Comparison of ENCODE assay signal across 13 cellular contexts in genomic region chr18:22363867-22364463, GRCh38. TPM values are rescaled to one million over a fixed set of nuclear protein-coding genes. Genes with fewer than 3 reads are reported as not detected.
DNase-seq lines count a peak whose midpoint lies in the region; ATAC-seq and TF ChIP-seq lines count a peak whose summit lies in the region.
"Had no signal": no experiment of that assay in that cellular context is flagged by ENCODE, and none has a peak within 500 bp of the region (broad histone marks: within the 10 kb centered on the region; RNA-seq: fewer than 3 reads in every experiment).

No MANE protein-coding gene starts in this region.

- no peaks in the 10 kb centered on the region for H3K9me3 ChIP-seq in PC-3 (ENCODE audit: low read length)
- H3K9me3 ChIP-seq in lower lobe of right lung, result no peaks in the 10 kb centered on the region
- H3K9me3 ChIP-seq: BLaER1 had no signal

- no peaks in the 10 kb centered on the region for H3F3A ChIP-seq in PC-3 (ENCODE audit: low read length, unreplicated experiment)

- POLR2A ChIA-PET in PC-3 (lab: Charles Lee; ENCODE audit: unreplicated experiment), result no interaction called here

- H3K9ac ChIP-seq in PC-3 (ENCODE audit: low read length), result no peak overlapping the region
- H3K9ac ChIP-seq: BLaER1 had no signal

- TF ChIP-seq CTCF in AG10803 (conservative IDR thresholded peaks at IDR 0.05; ENCODE audit: low read length), result peak; percentile 44
- TF ChIP-seq CTCF in PC-3 (conservative IDR thresholded peaks at IDR 0.05; ENCODE audit: low read depth, low read length), result peak; percentile 38; the same call in 1 of the 2 replicates
- peak; percentile 21 for TF ChIP-seq CTCF in lower lobe of right lung (IDR thresholded peaks at IDR 0.05)

- no peaks in the 10 kb centered on the region for H3K9me2 ChIP-seq in PC-3 (replicated peaks; ENCODE audit: low read length)

- no TSS peak for BruUV-seq in PC-3 (replicated peaks; lab: Mats Ljungman, UMichigan)

- H3K36me3 ChIP-seq in PC-3 (ENCODE audit: low read depth, low read length) (no peaks in the 10 kb centered on the region), lower lobe of right lung (no peaks in the 10 kb centered on the region)
- H3K36me3 ChIP-seq: BLaER1 had no signal

- no peaks in the 10 kb centered on the region for H3K27me3 Mint-ChIP-seq in effector memory CD8-positive, alpha-beta T cell
- H3K27me3 Mint-ChIP-seq: activated T-helper 17 cell treated with anti-CD3 and anti-CD28 coated beads, Interleukin-2, amount 50 U/mL, for 72 hours had no signal

- peak; percentile 45; the same call in 1 of the 2 replicates for ATAC-seq in PC-3
- peak; percentile 73 for ATAC-seq in effector memory CD8-positive, alpha-beta T cell (replicated peaks)
- peak in 1 of 2 donors; percentile 64 for ATAC-seq in lower lobe of right lung
- ATAC-seq: activated CD4-positive, CD25-positive, alpha-beta regulatory T cell treated with anti-CD3 and anti-CD28 coated beads, Interleukin-2, amount 50 U/mL, for 24 hours; activated T-helper 17 cell treated with anti-CD3 and anti-CD28 coated beads, Interleukin-2, amount 50 U/mL, for 72 hours had no signal

- no peak overlapping the region for H3K27ac ChIP-seq in PC-3 (ENCODE audit: low read length)
- no peak overlapping the region for H3K27ac ChIP-seq in lower lobe of right lung
- H3K27ac ChIP-seq: BLaER1 had no signal

- H3K27me3 ChIP-seq in PC-3 (ENCODE audit: low read length) (no peaks in the 10 kb centered on the region), lower lobe of right lung (ENCODE audit: low read depth) (no peaks in the 10 kb centered on the region)
- H3K27me3 ChIP-seq: BLaER1 had no signal

- H4K20me1 ChIP-seq in PC-3 (ENCODE audit: low read length), result no peaks in the 10 kb centered on the region
- H4K20me1 ChIP-seq: BLaER1 had no signal

- H3K4me3 ChIP-seq in AG10803 (ENCODE audit: low read length), result no peak overlapping the region
- H3K4me3 ChIP-seq in PC-3 (ENCODE audit: low read length), result no peak overlapping the region
- H3K4me3 ChIP-seq in lower lobe of right lung, result no peak overlapping the region
- H3K4me3 ChIP-seq: BLaER1 had no signal

- H3K4me1 Mint-ChIP-seq in effector memory CD8-positive, alpha-beta T cell (ENCODE audit: low read depth in 2 of 2), result peaks cover 7 to 9% of the 10 kb centered on the region in 2 donors
- H3K4me1 Mint-ChIP-seq: activated T-helper 17 cell treated with anti-CD3 and anti-CD28 coated beads, Interleukin-2, amount 50 U/mL, for 72 hours had no signal

- no peak overlapping the region for H2AFZ ChIP-seq in PC-3 (ENCODE audit: low read length)

- no peaks in the 10 kb centered on the region for H3K36me3 Mint-ChIP-seq in effector memory CD8-positive, alpha-beta T cell (ENCODE audit: insufficient read depth)

- no peaks in the 10 kb centered on the region for H3K9me3 Mint-ChIP-seq in effector memory CD8-positive, alpha-beta T cell
- H3K9me3 Mint-ChIP-seq: activated T-helper 17 cell treated with anti-CD3 and anti-CD28 coated beads, Interleukin-2, amount 50 U/mL, for 72 hours had no signal

- peaks cover 5% of the 10 kb centered on the region; the same call in 1 of the 2 replicates for H3K4me1 ChIP-seq in PC-3 (ENCODE audit: insufficient read depth, low read length)
- no peaks in the 10 kb centered on the region for H3K4me1 ChIP-seq in lower lobe of right lung
- H3K4me1 ChIP-seq: BLaER1 had no signal

- no peak overlapping the region for H3K4me2 ChIP-seq in PC-3 (ENCODE audit: low read length)
- H3K4me2 ChIP-seq: BLaER1 had no signal

- H3K79me2 ChIP-seq in PC-3 (ENCODE audit: low read length), result no peaks in the 10 kb centered on the region

- H3K27ac Mint-ChIP-seq in effector memory CD8-positive, alpha-beta T cell, result no peak overlapping the region
- H3K27ac Mint-ChIP-seq: activated T-helper 17 cell treated with anti-CD3 and anti-CD28 coated beads, Interleukin-2, amount 50 U/mL, for 72 hours had no signal

- H3K4me3 Mint-ChIP-seq in effector memory CD8-positive, alpha-beta T cell, result no peak overlapping the region
- H3K4me3 Mint-ChIP-seq: activated T-helper 17 cell treated with anti-CD3 and anti-CD28 coated beads, Interleukin-2, amount 50 U/mL, for 72 hours had no signal

- intact Hi-C loops in PC-3 (cut with micrococcal nuclease), result loop anchor here (5.0 kb wide), 1 partner anchor 198 kb away; no protein-coding TSS in a partner anchor
- intact Hi-C loops in lower lobe of right lung (cut with DNase I), result no loop called here

- CTCF ChIA-PET in PC-3 (lab: Charles Lee), result no interaction called here

- DNase-seq in AG10803 (ENCODE audit: low read depth) (peak; percentile 30), PC-3 (peak; percentile 34), lower lobe of right lung (no peak), SKM-1 (lab: John Stamatoyannopoulos, UW; ENCODE audit: unreplicated experiment) (no peak), middle frontal gyrus (ENCODE audit: extremely low spot score, low spot score) (no peak), DMS79 treated with DMSO at 0.1 percent for 48 hours (lab: John Stamatoyannopoulos, UW) (no peak)
- no peak for DNase-seq in effector memory CD8-positive, alpha-beta T cell
- no peak for DNase-seq in activated effector memory CD4-positive, alpha-beta T cell treated with anti-CD3 and anti-CD28 coated beads, Interleukin-2, amount 50 U/mL, for 16 hours
- DNase-seq: NCI-H510A treated with DMSO at 0.1 percent for 48 hours, SIG-M5 had no signal

RNA-seq across cellular contexts. Expression of gene CTAGE1, which starts 53.8 kb away (rescaled TPM):
- not detected in 2 replicates for total RNA-seq in PC-3 (2014; rRNA removed)
- total RNA-seq in lower lobe of right lung, result not detected
- total RNA-seq: activated T-helper 17 cell treated with anti-CD3 and anti-CD28 coated beads, Interleukin-2, amount 50 U/mL, for 72 hours had no signal

Comparison
In these comparisons a context has a peak if more than half of its experiments do, and no peak if none do; other contexts are left out.
1. DNase-seq: peak in AG10803 (single experiment) and PC-3 (single experiment); none in effector memory CD8-positive, alpha-beta T cell (0 of 3), lower lobe of right lung (single experiment), SKM-1 (single experiment), middle frontal gyrus (single experiment), activated effector memory CD4-positive, alpha-beta T cell treated with anti-CD3 and anti-CD28 coated beads, Interleukin-2, amount 50 U/mL, for 16 hours (single experiment) and DMS79 treated with DMSO at 0.1 percent for 48 hours (single experiment).
2. Peak in every context shown above with its lines, with median percentiles within 50 percentile points of each other: CTCF ChIP-seq.